In genomic region chr7:145065451-145065850, GRCh38 we compare ENCODE assay signal across 28 cellular contexts.
"Had no signal": no experiment of that assay in that cellular context is flagged by ENCODE, and none has a peak within 500 bp of the region (broad histone marks: within the 10 kb centered on the region; RNA-seq: fewer than 3 reads in every experiment).

No MANE protein-coding gene starts in this region.

- H3K4me3 ChIP-seq: colonic mucosa, coronary artery, dorsolateral prefrontal cortex, esophagus muscularis mucosa, esophagus squamous epithelium, gastrocnemius medialis, gastroesophageal sphincter, heart left ventricle, heart right ventricle had no signal

- H3K4me3 Mint-ChIP-seq: dendritic cell treated with granulocyte-macrophage colony-stimulating factor and Interleukin-4, amounts not matched to agents 40 ng/mL and 50 ng/mL, for 4 days; effector memory CD8-positive, alpha-beta T cell; endodermal cell had no signal

- H3K27ac Mint-ChIP-seq: dendritic cell treated with granulocyte-macrophage colony-stimulating factor and Interleukin-4, amounts not matched to agents 40 ng/mL and 50 ng/mL, for 4 days; effector memory CD8-positive, alpha-beta T cell; endodermal cell had no signal

- H3K4me1 Mint-ChIP-seq: endodermal cell had no signal

- H3K27me3 ChIP-seq: colonic mucosa, dorsolateral prefrontal cortex, esophagus muscularis mucosa, esophagus squamous epithelium, foreskin keratinocyte, gastrocnemius medialis, gastroesophageal sphincter, heart left ventricle, heart right ventricle had no signal

- ATAC-seq: effector memory CD8-positive, alpha-beta T cell; esophagus mucosa; foreskin keratinocyte; gastrocnemius medialis; gastroesophageal sphincter; heart left ventricle; heart right ventricle had no signal

- H3K27ac ChIP-seq: colonic mucosa, coronary artery, dorsolateral prefrontal cortex, epithelial cell of prostate, esophagus muscularis mucosa, esophagus squamous epithelium, foreskin keratinocyte, gastrocnemius medialis, gastroesophageal sphincter, heart left ventricle, heart right ventricle had no signal

- H3K9me3 ChIP-seq: colonic mucosa, esophagus muscularis mucosa, esophagus squamous epithelium, gastrocnemius medialis, gastroesophageal sphincter, heart left ventricle, heart right ventricle had no signal

- H3K4me1 ChIP-seq: colonic mucosa, esophagus muscularis mucosa, esophagus squamous epithelium, foreskin keratinocyte, gastrocnemius medialis, gastroesophageal sphincter, heart left ventricle, heart right ventricle had no signal

- H3K36me3 ChIP-seq: colonic mucosa, esophagus muscularis mucosa, esophagus squamous epithelium, gastrocnemius medialis, gastroesophageal sphincter, heart left ventricle, heart right ventricle had no signal

- H3K27me3 Mint-ChIP-seq: dendritic cell treated with granulocyte-macrophage colony-stimulating factor and Interleukin-4, amounts not matched to agents 40 ng/mL and 50 ng/mL, for 4 days; effector memory CD8-positive, alpha-beta T cell had no signal

- FAIRE-seq: colon, endometrium, frontal cortex had no signal

- H3K9me3 Mint-ChIP-seq: dendritic cell treated with granulocyte-macrophage colony-stimulating factor and Interleukin-4, amounts not matched to agents 40 ng/mL and 50 ng/mL, for 4 days; effector memory CD8-positive, alpha-beta T cell had no signal

- DNase-seq: colonic mucosa; cortex of kidney; dermis blood vessel endothelial cell; dorsolateral prefrontal cortex; effector CD4-positive, alpha-beta T cell; effector CD8-positive, alpha-beta T cell; effector memory CD4-positive, alpha-beta T cell; effector memory CD8-positive, alpha-beta T cell; endodermal cell; erythroblast; esophagus squamous epithelium; foreskin fibroblast; foreskin keratinocyte; foreskin melanocyte; gastrocnemius medialis; glutamatergic neuron; head of caudate nucleus; heart left ventricle; heart right ventricle had no signal
